In genomic region chr9:129860653-129861446, GRCh38 we compare ENCODE assay signal across 19 cellular contexts. TPM values are rescaled to one million over a fixed set of nuclear protein-coding genes. Genes with fewer than 3 reads are reported as not detected.
DNase-seq lines count a peak whose midpoint lies in the region; ATAC-seq and TF ChIP-seq lines count a peak whose summit lies in the region.
"Had no signal": no experiment of that assay in that cellular context is flagged by ENCODE, and none has a peak within 500 bp of the region (broad histone marks: within the 10 kb centered on the region; RNA-seq: fewer than 3 reads in every experiment).

No MANE protein-coding gene starts in this region.

- DNase-seq in activated T-cell treated with anti-CD3 and anti-CD28 coated beads, Interleukin-2, amount 50 U/mL, for 4 hours: no peak
- no peak for DNase-seq in activated T-cell treated with anti-CD3 and anti-CD28 coated beads, Interleukin-2, amount 50 U/mL, for 1 hour
- no peak for DNase-seq in Jurkat, Clone E6-1 (ENCODE audit: low read depth, low spot score)
- no peak for DNase-seq in activated T-helper 2 cell treated with anti-CD3 and anti-CD28 coated beads, Interferon-gamma antibody, Interleukin-2, Interleukin-4, amounts not matched to agents 10 μg/mL and 5 μg/mL and 100 μg/mL, durations not matched to agents 14 hours and 24 hours and 36 hours (ENCODE audit: low spot score)
- DNase-seq in naive thymus-derived CD4-positive, alpha-beta T cell: no peak
- DNase-seq in ureter (ENCODE audit: low spot score) (no peak), upper lobe of left lung (no peak)
- DNase-seq: cerebellar nuclear complex; DMS79 treated with DMSO at 0.1 percent for 48 hours; effector memory CD8-positive, alpha-beta T cell; IMR-90; midbrain; NCI-H1694 treated with DMSO at 0.1 percent for 48 hours; NCI-H226; Peyer's patch; T-helper 9 cell had no signal

- TF ChIP-seq EP300 in upper lobe of left lung (IDR thresholded peaks at IDR 0.05): no peak

- WGBS in upper lobe of left lung, 2 donors: 66 to 78% methylated on average over 6 to 10 of the region's 11 CpGs

- no peaks in the 10 kb centered on the region for H3K9me3 Mint-ChIP-seq in activated T-cell treated with anti-CD3 and anti-CD28 coated beads, Interleukin-2, amount 50 U/mL, for 4 hours
- no peaks in the 10 kb centered on the region for H3K9me3 Mint-ChIP-seq in activated T-helper 2 cell treated with anti-CD3 and anti-CD28 coated beads, Interferon-gamma antibody, Interleukin-2, Interleukin-4, amounts not matched to agents 10 μg/mL and 5 μg/mL and 100 μg/mL, durations not matched to agents 14 hours and 24 hours and 36 hours
- no peaks in the 10 kb centered on the region for H3K9me3 Mint-ChIP-seq in naive thymus-derived CD4-positive, alpha-beta T cell
- H3K9me3 Mint-ChIP-seq: effector memory CD8-positive, alpha-beta T cell had no signal

- TF ChIP-seq CTCF in upper lobe of left lung (IDR thresholded peaks at IDR 0.05): no peak

- H3K27me3 Mint-ChIP-seq in activated T-cell treated with anti-CD3 and anti-CD28 coated beads, Interleukin-2, amount 50 U/mL, for 4 hours (ENCODE audit: low read depth): no peaks in the 10 kb centered on the region
- no peaks in the 10 kb centered on the region for H3K27me3 Mint-ChIP-seq in activated T-helper 2 cell treated with anti-CD3 and anti-CD28 coated beads, Interferon-gamma antibody, Interleukin-2, Interleukin-4, amounts not matched to agents 10 μg/mL and 5 μg/mL and 100 μg/mL, durations not matched to agents 14 hours and 24 hours and 36 hours (ENCODE audit: low read depth)
- H3K27me3 Mint-ChIP-seq in naive thymus-derived CD4-positive, alpha-beta T cell: no peaks in the 10 kb centered on the region
- H3K27me3 Mint-ChIP-seq: effector memory CD8-positive, alpha-beta T cell; progenitor cell of endocrine pancreas had no signal

- peaks cover 37 to 61% of the 10 kb centered on the region in 2 donors for H3K4me1 ChIP-seq in naive thymus-derived CD4-positive, alpha-beta T cell (ENCODE audit: control insufficient read depth in 2 of 2, insufficient read depth in 2 of 2, low read length in 2 of 2)
- H3K4me1 ChIP-seq in upper lobe of left lung: no peaks in the 10 kb centered on the region
- H3K4me1 ChIP-seq: left lung, Peyer's patch had no signal

- H3K27me3 ChIP-seq in naive thymus-derived CD4-positive, alpha-beta T cell (ENCODE audit: control insufficient read depth in 2 of 2, insufficient read depth in 2 of 2, low read length in 2 of 2): no peaks in the 10 kb centered on the region
- no peaks in the 10 kb centered on the region for H3K27me3 ChIP-seq in upper lobe of left lung
- H3K27me3 ChIP-seq: left lung, Peyer's patch had no signal

- ATAC-seq in activated T-cell treated with anti-CD3 and anti-CD28 coated beads, Interleukin-2, amount 50 U/mL, for 4 hours: peak; percentile 56 to 68
- no peak for ATAC-seq in naive thymus-derived CD4-positive, alpha-beta T cell
- ATAC-seq in upper lobe of left lung (ENCODE audit: low FRiP score in 2 of 2) (no peak), HG03175 (IDR thresholded peaks at IDR 0.05; ENCODE audit: unreplicated experiment) (no peak)
- ATAC-seq: effector memory CD8-positive, alpha-beta T cell; left lung had no signal

- intact Hi-C loops in activated T-helper 2 cell treated with anti-CD3 and anti-CD28 coated beads, Interferon-gamma antibody, Interleukin-2, Interleukin-4, amounts not matched to agents 10 μg/mL and 5 μg/mL and 100 μg/mL, durations not matched to agents 14 hours and 24 hours and 36 hours (cut with micrococcal nuclease): loop anchor here (5.0 kb wide), 1 partner anchor 34 kb away; no protein-coding TSS in a partner anchor
- intact Hi-C loops in naive thymus-derived CD4-positive, alpha-beta T cell (cut with micrococcal nuclease): loop anchor here in 1 of 2 donors (10.0 kb wide), 1 partner anchor 236 kb away; the partner anchor contains the start of genes C9orf50 and NTMT1

- POLR2A ChIA-PET in naive thymus-derived CD4-positive, alpha-beta T cell (lab: Charles Lee): interaction anchor here (0.5 to 14.7 kb wide), 6 partner anchors 8 to 104 kb away, joined by 3 to 202 read pairs (median 8); partner anchors contain the start of genes C9orf78 and USP20

- TF ChIP-seq POLR2A in upper lobe of left lung (IDR thresholded peaks at IDR 0.05): no peak

- H3K36me3 ChIP-seq in naive thymus-derived CD4-positive, alpha-beta T cell (ENCODE audit: control insufficient read depth in 2 of 3, insufficient read depth in 3 of 3, low read length in 3 of 3): peaks cover 15 to 54% (median 49%) of the 10 kb centered on the region in 3 experiments
- peaks cover 8 to 74% (median 45%) of the 10 kb centered on the region in 4 donors for H3K36me3 ChIP-seq in upper lobe of left lung

- peaks cover 39% of the 10 kb centered on the region for H3K4me1 Mint-ChIP-seq in activated T-cell treated with anti-CD3 and anti-CD28 coated beads, Interleukin-2, amount 50 U/mL, for 4 hours (ENCODE audit: low read depth)
- peaks cover 59% of the 10 kb centered on the region for H3K4me1 Mint-ChIP-seq in activated T-helper 2 cell treated with anti-CD3 and anti-CD28 coated beads, Interferon-gamma antibody, Interleukin-2, Interleukin-4, amounts not matched to agents 10 μg/mL and 5 μg/mL and 100 μg/mL, durations not matched to agents 14 hours and 24 hours and 36 hours (ENCODE audit: low read depth)
- H3K4me1 Mint-ChIP-seq in naive thymus-derived CD4-positive, alpha-beta T cell: peaks cover 27 to 63% (median 55%) of the 10 kb centered on the region in 7 donors

- H3K27ac ChIP-seq in naive thymus-derived CD4-positive, alpha-beta T cell (ENCODE audit: low read depth, low read length): peak overlapping the region; percentile 50
- H3K27ac ChIP-seq in upper lobe of left lung: no peak overlapping the region
- H3K27ac ChIP-seq: left lung, Peyer's patch had no signal

- H3K4me3 ChIP-seq in Jurkat, Clone E6-1 (ENCODE audit: low read length): 0 out of 2 replicates have a peak overlapping the region, but pooled peaks have one; percentile 3
- H3K4me3 ChIP-seq in naive thymus-derived CD4-positive, alpha-beta T cell (ENCODE audit: low read length): no peak overlapping the region
- H3K4me3 ChIP-seq in upper lobe of left lung: no peak overlapping the region
- H3K4me3 ChIP-seq: left lung, Peyer's patch had no signal

- H3K4me3 Mint-ChIP-seq in activated T-cell treated with anti-CD3 and anti-CD28 coated beads, Interleukin-2, amount 50 U/mL, for 4 hours: no peak overlapping the region
- no peak overlapping the region for H3K4me3 Mint-ChIP-seq in activated T-helper 2 cell treated with anti-CD3 and anti-CD28 coated beads, Interferon-gamma antibody, Interleukin-2, Interleukin-4, amounts not matched to agents 10 μg/mL and 5 μg/mL and 100 μg/mL, durations not matched to agents 14 hours and 24 hours and 36 hours (ENCODE audit: low read depth)
- peak overlapping the region in 3 of 10 donors; percentile 20 to 53 (median 50) for H3K4me3 Mint-ChIP-seq in naive thymus-derived CD4-positive, alpha-beta T cell

- H3K9me3 ChIP-seq in naive thymus-derived CD4-positive, alpha-beta T cell (ENCODE audit: control insufficient read depth in 2 of 3, low read length in 3 of 3): no peaks in the 10 kb centered on the region
- H3K9me3 ChIP-seq in upper lobe of left lung: no peaks in the 10 kb centered on the region
- H3K9me3 ChIP-seq: left lung, Peyer's patch had no signal

- H3K27ac Mint-ChIP-seq in activated T-helper 2 cell treated with anti-CD3 and anti-CD28 coated beads, Interferon-gamma antibody, Interleukin-2, Interleukin-4, amounts not matched to agents 10 μg/mL and 5 μg/mL and 100 μg/mL, durations not matched to agents 14 hours and 24 hours and 36 hours: peak overlapping the region; percentile 86
- H3K27ac Mint-ChIP-seq in naive thymus-derived CD4-positive, alpha-beta T cell: peak overlapping the region; percentile 71 to 95 (median 86)
- H3K27ac Mint-ChIP-seq: progenitor cell of endocrine pancreas had no signal

- H3K36me3 Mint-ChIP-seq in activated T-cell treated with anti-CD3 and anti-CD28 coated beads, Interleukin-2, amount 50 U/mL, for 4 hours (ENCODE audit: insufficient read depth): peaks cover 30% of the 10 kb centered on the region
- H3K36me3 Mint-ChIP-seq in activated T-helper 2 cell treated with anti-CD3 and anti-CD28 coated beads, Interferon-gamma antibody, Interleukin-2, Interleukin-4, amounts not matched to agents 10 μg/mL and 5 μg/mL and 100 μg/mL, durations not matched to agents 14 hours and 24 hours and 36 hours (ENCODE audit: low read depth): peaks cover 63% of the 10 kb centered on the region
- H3K36me3 Mint-ChIP-seq in naive thymus-derived CD4-positive, alpha-beta T cell: peaks cover 15 to 48% (median 26%) of the 10 kb centered on the region in 5 donors

- CTCF ChIA-PET in naive thymus-derived CD4-positive, alpha-beta T cell (lab: Charles Lee): no interaction called here

RNA-seq across cellular contexts. Expression of gene USP20, which starts 25.6 kb away (rescaled TPM):
- total RNA-seq in activated T-cell treated with anti-CD3 and anti-CD28 coated beads, Interleukin-2, amount 50 U/mL, for 4 hours: 10 to 100 TPM; 39.1 to 48.4 (median 47.0) TPM
- polyA plus RNA-seq in Jurkat, Clone E6-1 (2012; ENCODE audit: insufficient read depth, insufficient read length): 46.8 TPM
- total RNA-seq in activated T-helper 2 cell treated with anti-CD3 and anti-CD28 coated beads, Interferon-gamma antibody, Interleukin-2, Interleukin-4, amounts not matched to agents 10 μg/mL and 5 μg/mL and 100 μg/mL, durations not matched to agents 14 hours and 24 hours and 36 hours: 45.6 and 52.3 TPM in 2 replicates
- 100 to 1,000 TPM in 3 of 5 experiments, 10 to 100 TPM in 2; 94.9 to 156 (median 118) TPM for total RNA-seq in naive thymus-derived CD4-positive, alpha-beta T cell
- polyA plus RNA-seq in naive thymus-derived CD4-positive, alpha-beta T cell: 10 to 100 TPM; 41.0 to 87.2 TPM
- total RNA-seq in ureter (42.1 TPM), upper lobe of left lung (10 to 100 TPM; 17.3 to 75.4 (median 26.2) TPM)

RNA-seq across cellular contexts. Expression of gene C9orf78, which starts 25.8 kb away (rescaled TPM):
- total RNA-seq in activated T-cell treated with anti-CD3 and anti-CD28 coated beads, Interleukin-2, amount 50 U/mL, for 4 hours: 10 to 100 TPM; 74.8 to 92.6 (median 76.2) TPM
- polyA plus RNA-seq in Jurkat, Clone E6-1 (2012; ENCODE audit: insufficient read depth, insufficient read length): 225 TPM
- total RNA-seq in activated T-helper 2 cell treated with anti-CD3 and anti-CD28 coated beads, Interferon-gamma antibody, Interleukin-2, Interleukin-4, amounts not matched to agents 10 μg/mL and 5 μg/mL and 100 μg/mL, durations not matched to agents 14 hours and 24 hours and 36 hours: 54.4 and 59.6 TPM in 2 replicates
- total RNA-seq in naive thymus-derived CD4-positive, alpha-beta T cell: 100 to 1,000 TPM in 2 of 5 experiments, 10 to 100 TPM in 3; 66.2 to 118 (median 95.8) TPM
- 100 to 1,000 TPM; 175 to 234 TPM for polyA plus RNA-seq in naive thymus-derived CD4-positive, alpha-beta T cell
- total RNA-seq in ureter: 38.7 TPM
- 10 to 100 TPM; 17.8 to 66.6 (median 36.5) TPM for total RNA-seq in upper lobe of left lung

RNA-seq across cellular contexts. Expression of gene TOR1A, which starts 36.9 kb away (rescaled TPM):
- 10 to 100 TPM; 42.4 to 49.3 (median 45.2) TPM for total RNA-seq in activated T-cell treated with anti-CD3 and anti-CD28 coated beads, Interleukin-2, amount 50 U/mL, for 4 hours
- 51.3 TPM for polyA plus RNA-seq in Jurkat, Clone E6-1 (2012; ENCODE audit: insufficient read depth, insufficient read length)
- total RNA-seq in activated T-helper 2 cell treated with anti-CD3 and anti-CD28 coated beads, Interferon-gamma antibody, Interleukin-2, Interleukin-4, amounts not matched to agents 10 μg/mL and 5 μg/mL and 100 μg/mL, durations not matched to agents 14 hours and 24 hours and 36 hours: 52.5 and 55.8 TPM in 2 replicates
- total RNA-seq in naive thymus-derived CD4-positive, alpha-beta T cell: 10 to 100 TPM; 13.8 to 52.9 (median 34.7) TPM
- polyA plus RNA-seq in naive thymus-derived CD4-positive, alpha-beta T cell: 10 to 100 TPM; 48.9 to 68.2 TPM
- total RNA-seq in ureter (34.1 TPM), upper lobe of left lung (10 to 100 TPM; 15.6 to 56.5 (median 34.7) TPM)

RNA-seq across cellular contexts. Expression of gene TOR1B, which starts 57.9 kb away (rescaled TPM):
- 10 to 100 TPM; 22.8 to 28.1 (median 27.5) TPM for total RNA-seq in activated T-cell treated with anti-CD3 and anti-CD28 coated beads, Interleukin-2, amount 50 U/mL, for 4 hours
- polyA plus RNA-seq in Jurkat, Clone E6-1 (2012; ENCODE audit: insufficient read depth, insufficient read length): 22.3 TPM
- 23.9 and 25.2 TPM in 2 replicates for total RNA-seq in activated T-helper 2 cell treated with anti-CD3 and anti-CD28 coated beads, Interferon-gamma antibody, Interleukin-2, Interleukin-4, amounts not matched to agents 10 μg/mL and 5 μg/mL and 100 μg/mL, durations not matched to agents 14 hours and 24 hours and 36 hours
- 10 to 100 TPM; 16.2 to 30.9 (median 23.9) TPM for total RNA-seq in naive thymus-derived CD4-positive, alpha-beta T cell
- polyA plus RNA-seq in naive thymus-derived CD4-positive, alpha-beta T cell: 10 to 100 TPM; 10.9 to 21.7 TPM
- total RNA-seq in ureter (19.5 TPM), upper lobe of left lung (10 to 100 TPM; 13.0 to 37.4 (median 25.0) TPM)

Comparison
In these comparisons a context has a peak if more than half of its experiments do, and no peak if none do; other contexts are left out.
1. ATAC-seq: peak in activated T-cell treated with anti-CD3 and anti-CD28 coated beads, Interleukin-2, amount 50 U/mL, for 4 hours (2 of 2); none in naive thymus-derived CD4-positive, alpha-beta T cell (single experiment), upper lobe of left lung (0 of 2) and HG03175 (single experiment).